In the genomic region with DNA sequence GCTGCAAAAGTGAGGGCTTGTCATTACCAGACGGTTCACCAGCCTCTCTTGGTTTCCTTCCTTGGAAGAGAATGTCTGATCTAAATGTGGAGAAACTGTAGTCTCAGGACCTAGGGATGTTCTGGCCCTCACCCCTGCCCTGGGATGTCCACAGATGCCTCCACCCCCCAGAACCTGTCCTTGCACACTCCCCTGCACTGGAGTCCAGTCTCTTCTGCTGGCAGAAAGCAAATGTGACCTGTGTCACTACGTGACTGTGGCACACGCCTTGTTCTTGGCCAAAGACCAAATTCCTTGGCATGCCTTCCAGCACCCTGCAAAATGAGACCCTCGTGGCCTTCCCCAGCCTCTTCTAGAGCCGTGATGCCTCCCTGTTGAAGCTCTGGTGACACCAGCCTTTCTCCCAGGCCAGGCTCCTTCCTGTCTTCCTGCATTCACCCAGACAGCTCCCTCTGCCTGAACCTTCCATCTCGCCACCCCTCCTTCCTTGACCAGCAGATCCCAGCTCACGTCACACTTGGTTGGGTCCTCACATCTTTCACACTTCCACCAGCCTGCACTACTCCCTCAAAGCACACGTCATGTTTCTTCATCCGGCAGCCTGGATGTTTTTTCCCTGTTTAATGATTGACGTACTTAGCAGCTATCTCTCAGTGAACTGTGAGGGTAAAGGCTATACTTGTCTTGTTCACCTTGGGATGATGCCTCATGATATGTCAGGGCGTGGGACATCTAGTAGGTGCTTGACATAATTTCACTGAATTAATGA, we compare ENCODE assay signal across 11 cellular contexts. TPM values are rescaled to one million over a fixed set of nuclear protein-coding genes. Genes with fewer than 3 reads are reported as not detected.
DNase-seq lines count a peak whose midpoint lies in the region; ATAC-seq and TF ChIP-seq lines count a peak whose summit lies in the region.
"Had no signal": no experiment of that assay in that cellular context is flagged by ENCODE, and none has a peak within 500 bp of the region (broad histone marks: within the 10 kb centered on the region; RNA-seq: fewer than 3 reads in every experiment).

No MANE protein-coding gene starts in this region.

- H3K4me3 ChIP-seq in tibial artery: no peak overlapping the region
- H3K4me3 ChIP-seq in ovary: no peak overlapping the region
- H3K4me3 ChIP-seq in H7 (ENCODE audit: insufficient read depth, low read depth, low read length): no peak overlapping the region

- H3K4me1 Mint-ChIP-seq in activated CD8-positive, alpha-beta memory T cell treated with anti-CD3 and anti-CD28 coated beads, Interleukin-2, amount 10 ng/mL, durations not matched to agents 7 days and 5 days: peaks cover 26% of the 10 kb centered on the region
- peaks cover 9% of the 10 kb centered on the region for H3K4me1 Mint-ChIP-seq in activated T-helper 1 cell treated with anti-CD3 and anti-CD28 coated beads, Interleukin-12 subunit alpha, Interleukin-12 subunit beta, Interleukin-2, Interleukin-4 antibody, amounts not matched to agents 30 ng/mL and 10 ng/mL and 1 ng/mL, durations not matched to agents 14 hours and 24 hours and 36 hours (ENCODE audit: low read depth)
- H3K4me1 Mint-ChIP-seq in stimulated activated naive B cell treated with anti-CD40 and anti-IgM and Interleukin-4, amounts not matched to agents 10 μg/mL and 1 μg/mL and 100 μg/mL, for 72 hours: peaks cover 16 to 29% of the 10 kb centered on the region in 2 donors

- no peak for TF ChIP-seq POLR2A in ovary (IDR thresholded peaks at IDR 0.05)

- intact Hi-C loops in activated T-helper 1 cell treated with anti-CD3 and anti-CD28 coated beads, Interleukin-12 subunit alpha, Interleukin-12 subunit beta, Interleukin-2, Interleukin-4 antibody, amounts not matched to agents 30 ng/mL and 10 ng/mL and 1 ng/mL, durations not matched to agents 14 hours and 24 hours and 36 hours (cut with micrococcal nuclease): no loop called here
- intact Hi-C loops in tibial artery (cut with DNase I; ENCODE audit: low total_unique reads): no loop called here
- intact Hi-C loops in ovary (cut with DNase I): loop anchor here in 3 of 4 donors (5.0 to 10.0 kb wide), 3 partner anchors 85 to 437 kb away; a partner anchor contains a TSS

- no peaks in the 10 kb centered on the region for H3K27me3 Mint-ChIP-seq in activated CD8-positive, alpha-beta memory T cell treated with anti-CD3 and anti-CD28 coated beads, Interleukin-2, amount 10 ng/mL, durations not matched to agents 7 days and 5 days
- no peaks in the 10 kb centered on the region for H3K27me3 Mint-ChIP-seq in activated T-helper 1 cell treated with anti-CD3 and anti-CD28 coated beads, Interleukin-12 subunit alpha, Interleukin-12 subunit beta, Interleukin-2, Interleukin-4 antibody, amounts not matched to agents 30 ng/mL and 10 ng/mL and 1 ng/mL, durations not matched to agents 14 hours and 24 hours and 36 hours (ENCODE audit: insufficient read depth)
- H3K27me3 Mint-ChIP-seq in stimulated activated naive B cell treated with anti-CD40 and anti-IgM and Interleukin-4, amounts not matched to agents 10 μg/mL and 1 μg/mL and 100 μg/mL, for 72 hours: no peaks in the 10 kb centered on the region

- peaks cover 46% of the 10 kb centered on the region for H3K36me3 Mint-ChIP-seq in activated CD8-positive, alpha-beta memory T cell treated with anti-CD3 and anti-CD28 coated beads, Interleukin-2, amount 10 ng/mL, durations not matched to agents 7 days and 5 days
- H3K36me3 Mint-ChIP-seq in activated T-helper 1 cell treated with anti-CD3 and anti-CD28 coated beads, Interleukin-12 subunit alpha, Interleukin-12 subunit beta, Interleukin-2, Interleukin-4 antibody, amounts not matched to agents 30 ng/mL and 10 ng/mL and 1 ng/mL, durations not matched to agents 14 hours and 24 hours and 36 hours (ENCODE audit: low read depth): peaks cover 40% of the 10 kb centered on the region
- H3K36me3 Mint-ChIP-seq in stimulated activated naive B cell treated with anti-CD40 and anti-IgM and Interleukin-4, amounts not matched to agents 10 μg/mL and 1 μg/mL and 100 μg/mL, for 72 hours: peaks cover 43 to 44% of the 10 kb centered on the region in 2 donors

- WGBS in ovary, 3 donors: 41 to 54% (median 49%) methylated on average over 11 of the region's 11 CpGs

- H3K9me3 ChIP-seq in tibial artery: no peaks in the 10 kb centered on the region
- no peaks in the 10 kb centered on the region for H3K9me3 ChIP-seq in ovary

- no peak for ATAC-seq in activated CD8-positive, alpha-beta memory T cell treated with anti-CD3 and anti-CD28 coated beads, Interleukin-2, amount 10 ng/mL, durations not matched to agents 7 days and 5 days
- ATAC-seq in stimulated activated naive B cell treated with anti-CD40 and anti-IgM and Interleukin-4, amounts not matched to agents 10 μg/mL and 1 μg/mL and 100 μg/mL, for 72 hours (replicated peaks): no peak

- H3K36me3 ChIP-seq in tibial artery (peaks cover 0 to 11% (median 7%) of the 10 kb centered on the region in 3 donors), ovary (no peaks in the 10 kb centered on the region), H7 (replicated peaks; ENCODE audit: control insufficient read depth, insufficient read depth, low read length) (no peaks in the 10 kb centered on the region)

- H3K27ac ChIP-seq in tibial artery (no peak overlapping the region), ovary (no peak overlapping the region)

- H3K27ac Mint-ChIP-seq in activated CD8-positive, alpha-beta memory T cell treated with anti-CD3 and anti-CD28 coated beads, Interleukin-2, amount 10 ng/mL, durations not matched to agents 7 days and 5 days: peak overlapping the region; percentile 25
- H3K27ac Mint-ChIP-seq in activated T-helper 1 cell treated with anti-CD3 and anti-CD28 coated beads, Interleukin-12 subunit alpha, Interleukin-12 subunit beta, Interleukin-2, Interleukin-4 antibody, amounts not matched to agents 30 ng/mL and 10 ng/mL and 1 ng/mL, durations not matched to agents 14 hours and 24 hours and 36 hours: peak overlapping the region; percentile 36
- H3K27ac Mint-ChIP-seq in stimulated activated naive B cell treated with anti-CD40 and anti-IgM and Interleukin-4, amounts not matched to agents 10 μg/mL and 1 μg/mL and 100 μg/mL, for 72 hours: peak overlapping the region; percentile 37

- DNase-seq in activated CD8-positive, alpha-beta memory T cell treated with anti-CD3 and anti-CD28 coated beads, Interleukin-2, amount 10 ng/mL, durations not matched to agents 7 days and 5 days: no peak
- DNase-seq in activated CD8-positive, alpha-beta memory T cell treated with anti-CD3 and anti-CD28 coated beads, Interleukin-2, amount 50 U/mL, for 48 hours: no peak
- DNase-seq in activated T-helper 1 cell treated with anti-CD3 and anti-CD28 coated beads, Interleukin-12 subunit alpha, Interleukin-12 subunit beta, Interleukin-2, Interleukin-4 antibody, amounts not matched to agents 30 ng/mL and 10 ng/mL and 1 ng/mL, durations not matched to agents 14 hours and 24 hours and 36 hours (ENCODE audit: low spot score): no peak
- DNase-seq in kidney tubule cell (ENCODE audit: low spot score): peak; percentile 92
- no peak for DNase-seq in stimulated activated naive B cell treated with anti-CD40 and anti-IgM and Interleukin-4, amounts not matched to agents 10 μg/mL and 1 μg/mL and 100 μg/mL, for 72 hours
- no peak for DNase-seq in tibial artery
- no peak for DNase-seq in ovary
- DNase-seq in H7: no peak
- DNase-seq: activated CD4-positive, alpha-beta T cell treated with anti-CD3 and anti-CD28 coated beads, Interleukin-2, amount 50 U/mL, for 1 hour; DMS79; SW 1271 had no signal

- CTCF ChIA-PET in activated CD8-positive, alpha-beta memory T cell treated with anti-CD3 and anti-CD28 coated beads, Interleukin-2, amount 10 ng/mL, durations not matched to agents 7 days and 5 days (lab: Charles Lee): interaction anchor here (1.3 kb wide), 1 partner anchor 92 kb away, joined by 5 read pairs; a partner anchor contains a TSS

- H3K27me3 ChIP-seq in tibial artery (peaks cover 0 to 4% of the 10 kb centered on the region in 2 donors), ovary (no peaks in the 10 kb centered on the region), H7 (ENCODE audit: control insufficient read depth, insufficient read depth, low read length) (no peaks in the 10 kb centered on the region)

- H3K4me1 ChIP-seq in tibial artery (peaks cover 0 to 17% (median 4%) of the 10 kb centered on the region in 4 donors), ovary (ENCODE audit: insufficient read depth) (no peaks in the 10 kb centered on the region)

- no peak overlapping the region for H3K4me3 Mint-ChIP-seq in activated CD8-positive, alpha-beta memory T cell treated with anti-CD3 and anti-CD28 coated beads, Interleukin-2, amount 10 ng/mL, durations not matched to agents 7 days and 5 days
- H3K4me3 Mint-ChIP-seq in activated T-helper 1 cell treated with anti-CD3 and anti-CD28 coated beads, Interleukin-12 subunit alpha, Interleukin-12 subunit beta, Interleukin-2, Interleukin-4 antibody, amounts not matched to agents 30 ng/mL and 10 ng/mL and 1 ng/mL, durations not matched to agents 14 hours and 24 hours and 36 hours: no peak overlapping the region
- peak overlapping the region in 1 of 2 donors; percentile 3 for H3K4me3 Mint-ChIP-seq in stimulated activated naive B cell treated with anti-CD40 and anti-IgM and Interleukin-4, amounts not matched to agents 10 μg/mL and 1 μg/mL and 100 μg/mL, for 72 hours

- no peaks in the 10 kb centered on the region for H3K9me3 Mint-ChIP-seq in activated CD8-positive, alpha-beta memory T cell treated with anti-CD3 and anti-CD28 coated beads, Interleukin-2, amount 10 ng/mL, durations not matched to agents 7 days and 5 days (ENCODE audit: low read depth)
- H3K9me3 Mint-ChIP-seq in activated T-helper 1 cell treated with anti-CD3 and anti-CD28 coated beads, Interleukin-12 subunit alpha, Interleukin-12 subunit beta, Interleukin-2, Interleukin-4 antibody, amounts not matched to agents 30 ng/mL and 10 ng/mL and 1 ng/mL, durations not matched to agents 14 hours and 24 hours and 36 hours: no peaks in the 10 kb centered on the region
- no peaks in the 10 kb centered on the region for H3K9me3 Mint-ChIP-seq in stimulated activated naive B cell treated with anti-CD40 and anti-IgM and Interleukin-4, amounts not matched to agents 10 μg/mL and 1 μg/mL and 100 μg/mL, for 72 hours

- TF ChIP-seq CTCF in tibial artery (IDR thresholded peaks at IDR 0.05) (no peak), ovary (IDR thresholded peaks at IDR 0.05) (no peak)

- TF ChIP-seq EP300 in ovary (IDR thresholded peaks at IDR 0.05): no peak

RNA-seq across cellular contexts. Expression of a gene that starts 4.3 kb away (rescaled TPM):
- 10 to 100 TPM in 1 of 2 experiments, 1 to 10 TPM in 1; 6.2 to 10.3 TPM for total RNA-seq in activated CD8-positive, alpha-beta memory T cell treated with anti-CD3 and anti-CD28 coated beads, Interleukin-2, amount 10 ng/mL, durations not matched to agents 7 days and 5 days
- total RNA-seq in activated T-helper 1 cell treated with anti-CD3 and anti-CD28 coated beads, Interleukin-12 subunit alpha, Interleukin-12 subunit beta, Interleukin-2, Interleukin-4 antibody, amounts not matched to agents 30 ng/mL and 10 ng/mL and 1 ng/mL, durations not matched to agents 14 hours and 24 hours and 36 hours: 13.7 and 14.6 TPM in 2 replicates
- total RNA-seq in ovary: 10 to 100 TPM; 20.5 to 43.2 (median 38.6) TPM
- 10 to 100 TPM; 12.4 to 40.6 TPM for polyA plus RNA-seq in ovary
- 55.2 and 55.3 TPM in 2 replicates for total RNA-seq in H7 (2014; rRNA removed; shearing (Covaris generic))

RNA-seq across cellular contexts. Expression of a gene that starts 12.6 kb away (rescaled TPM):
- total RNA-seq in activated CD8-positive, alpha-beta memory T cell treated with anti-CD3 and anti-CD28 coated beads, Interleukin-2, amount 10 ng/mL, durations not matched to agents 7 days and 5 days: 10 to 100 TPM; 11.3 to 13.2 TPM
- 13.8 and 15.8 TPM in 2 replicates for total RNA-seq in activated T-helper 1 cell treated with anti-CD3 and anti-CD28 coated beads, Interleukin-12 subunit alpha, Interleukin-12 subunit beta, Interleukin-2, Interleukin-4 antibody, amounts not matched to agents 30 ng/mL and 10 ng/mL and 1 ng/mL, durations not matched to agents 14 hours and 24 hours and 36 hours
- total RNA-seq in ovary: 10 to 100 TPM; 11.9 to 19.2 (median 12.9) TPM
- 10 to 100 TPM in 1 of 2 donors, 1 to 10 TPM in 1; 8.4 to 11.4 TPM for polyA plus RNA-seq in ovary
- 14.5 and 16.2 TPM in 2 replicates for total RNA-seq in H7 (2014; rRNA removed; shearing (Covaris generic))

RNA-seq across cellular contexts. Expression of a gene that starts 36.1 kb away (rescaled TPM):
- total RNA-seq in activated CD8-positive, alpha-beta memory T cell treated with anti-CD3 and anti-CD28 coated beads, Interleukin-2, amount 10 ng/mL, durations not matched to agents 7 days and 5 days: 10 to 100 TPM; 14.0 to 15.6 TPM
- 17.9 and 21.2 TPM in 2 replicates for total RNA-seq in activated T-helper 1 cell treated with anti-CD3 and anti-CD28 coated beads, Interleukin-12 subunit alpha, Interleukin-12 subunit beta, Interleukin-2, Interleukin-4 antibody, amounts not matched to agents 30 ng/mL and 10 ng/mL and 1 ng/mL, durations not matched to agents 14 hours and 24 hours and 36 hours
- 10 to 100 TPM in 5 of 7 donors, 1 to 10 TPM in 2; 6.8 to 14.5 (median 13.2) TPM for total RNA-seq in ovary
- 1 to 10 TPM; 4.3 to 9.6 TPM for polyA plus RNA-seq in ovary
- total RNA-seq in H7 (2014; rRNA removed; shearing (Covaris generic)): 10.2 and 13.8 TPM in 2 replicates

RNA-seq across cellular contexts. Expression of a gene that starts 49.5 kb away (rescaled TPM):
- total RNA-seq in activated CD8-positive, alpha-beta memory T cell treated with anti-CD3 and anti-CD28 coated beads, Interleukin-2, amount 10 ng/mL, durations not matched to agents 7 days and 5 days: 10 to 100 TPM; 14.5 to 14.7 TPM
- total RNA-seq in activated T-helper 1 cell treated with anti-CD3 and anti-CD28 coated beads, Interleukin-12 subunit alpha, Interleukin-12 subunit beta, Interleukin-2, Interleukin-4 antibody, amounts not matched to agents 30 ng/mL and 10 ng/mL and 1 ng/mL, durations not matched to agents 14 hours and 24 hours and 36 hours: 7.4 and 9.4 TPM in 2 replicates
- total RNA-seq in ovary: 10 to 100 TPM; 10.4 to 31.2 (median 15.4) TPM
- 10 to 100 TPM; 10.3 to 16.1 TPM for polyA plus RNA-seq in ovary
- 3.0 and 8.5 TPM in 2 replicates for total RNA-seq in H7 (2014; rRNA removed; shearing (Covaris generic))

RNA-seq across cellular contexts. Expression of a gene that starts 49.5 kb away (rescaled TPM):
- total RNA-seq in activated CD8-positive, alpha-beta memory T cell treated with anti-CD3 and anti-CD28 coated beads, Interleukin-2, amount 10 ng/mL, durations not matched to agents 7 days and 5 days: 100 to 1,000 TPM; 566 to 685 TPM
- 259 and 287 TPM in 2 replicates for total RNA-seq in activated T-helper 1 cell treated with anti-CD3 and anti-CD28 coated beads, Interleukin-12 subunit alpha, Interleukin-12 subunit beta, Interleukin-2, Interleukin-4 antibody, amounts not matched to agents 30 ng/mL and 10 ng/mL and 1 ng/mL, durations not matched to agents 14 hours and 24 hours and 36 hours
- total RNA-seq in ovary: 1 to 10 TPM in 6 of 7 donors, under 1 TPM in 1; 0.95 to 2.9 (median 2.0) TPM
- 10 to 100 TPM in 1 of 2 donors, under 1 TPM in 1; 0.90 to 13.1 TPM for polyA plus RNA-seq in ovary
- 0.03 and 0.11 TPM in 2 replicates for total RNA-seq in H7 (2014; rRNA removed; shearing (Covaris generic))

Comparison
In these comparisons a context has a peak if more than half of its experiments do, and no peak if none do; other contexts are left out.
1. intact Hi-C loops: an anchor here in ovary (5.0 to 10.0 kb wide); none called in activated T-helper 1 cell treated with anti-CD3 and anti-CD28 coated beads, Interleukin-12 subunit alpha, Interleukin-12 subunit beta, Interleukin-2, Interleukin-4 antibody, amounts not matched to agents 30 ng/mL and 10 ng/mL and 1 ng/mL, durations not matched to agents 14 hours and 24 hours and 36 hours and tibial artery.